In genomic region chr3:19932422-19932821, GRCh38 we compare ENCODE assay signal across 19 cellular contexts. TPM values are rescaled to one million over a fixed set of nuclear protein-coding genes. Genes with fewer than 3 reads are reported as not detected.
DNase-seq lines count a peak whose midpoint lies in the region; ATAC-seq, FAIRE-seq and TF ChIP-seq lines count a peak whose summit lies in the region.
"Had no signal": no experiment of that assay in that cellular context is flagged by ENCODE, and none has a peak within 500 bp of the region (broad histone marks: within the 10 kb centered on the region; RNA-seq: fewer than 3 reads in every experiment).

No MANE protein-coding gene starts in this region.

- no peaks in the 10 kb centered on the region for H3F3A ChIP-seq in PC-3 (ENCODE audit: low read length, unreplicated experiment)

- H3K36me3 Mint-ChIP-seq in activated T-cell treated with anti-CD3 and anti-CD28 coated beads, Interleukin-2, amount 50 U/mL, for 24 hours (ENCODE audit: low read depth) = no peaks in the 10 kb centered on the region
- no peaks in the 10 kb centered on the region for H3K36me3 Mint-ChIP-seq in endodermal cell (ENCODE audit: low read depth)
- H3K36me3 Mint-ChIP-seq: CD8-positive, alpha-beta T cell had no signal

- H3K9ac ChIP-seq in PC-3 (ENCODE audit: low read length) (no peak overlapping the region), endodermal cell (ENCODE audit: extremely low read depth, low read length, poor library complexity, severe bottlenecking) (no peak overlapping the region)
- H3K9ac ChIP-seq: KMS-11 had no signal

- H3K9me2 ChIP-seq in PC-3 (replicated peaks; ENCODE audit: low read length) = no peaks in the 10 kb centered on the region

- DNase-seq in activated T-cell treated with anti-CD3 and anti-CD28 coated beads, Interleukin-2, amount 50 U/mL, for 24 hours = no peak
- DNase-seq in activated T-cell treated with anti-CD3 and anti-CD28 coated beads for 4 hours (no peak), GM12892 (ENCODE audit: insufficient read length) (no peak), PC-3 (no peak), lower leg skin (ENCODE audit: low spot score in 2 of 2) (no peak), endodermal cell (no peak)
- DNase-seq: ACHN; CD8-positive, alpha-beta T cell; MG63; NCI-H1105 treated with DMSO at 0.1 percent for 48 hours; NCI-H187 treated with DMSO at 0.1 percent for 48 hours; NCI-H2171; NCI-H510A treated with DMSO at 0.1 percent for 48 hours; SIG-M5 had no signal

- no peaks in the 10 kb centered on the region for H3K9me3 ChIP-seq in PC-3 (ENCODE audit: low read length)
- H3K9me3 ChIP-seq in neutrophil = no peaks in the 10 kb centered on the region
- no peaks in the 10 kb centered on the region for H3K9me3 ChIP-seq in endodermal cell (ENCODE audit: control insufficient read depth, low read length)
- H3K9me3 ChIP-seq: MG63 had no signal

- peak overlapping the region; percentile 91 for H3K27ac Mint-ChIP-seq in activated T-cell treated with anti-CD3 and anti-CD28 coated beads, Interleukin-2, amount 50 U/mL, for 24 hours
- no peak overlapping the region for H3K27ac Mint-ChIP-seq in endodermal cell
- H3K27ac Mint-ChIP-seq: B cell; CD8-positive, alpha-beta T cell had no signal

- CTCF ChIA-PET in PC-3 (lab: Charles Lee) = no interaction called here

- no peak overlapping the region for H2AFZ ChIP-seq in PC-3 (ENCODE audit: low read length)

- no peak overlapping the region for H3K4me3 ChIP-seq in PC-3 (ENCODE audit: low read length)
- H3K4me3 ChIP-seq in neutrophil (ENCODE audit: low read depth in 1 of 2, low read length in 1 of 2) = no peak overlapping the region
- no peak overlapping the region for H3K4me3 ChIP-seq in lower leg skin (ENCODE audit: low read depth, poor library complexity, severe bottlenecking)
- no peak overlapping the region for H3K4me3 ChIP-seq in endodermal cell (ENCODE audit: low read length)
- H3K4me3 ChIP-seq: MG63 had no signal

- peaks cover 17% of the 10 kb centered on the region for H3K4me1 ChIP-seq in PC-3 (ENCODE audit: insufficient read depth, low read length)
- peaks cover 22 to 23% of the 10 kb centered on the region in 2 experiments for H3K4me1 ChIP-seq in neutrophil (ENCODE audit: control insufficient read depth in 1 of 2, insufficient read depth in 1 of 2, low read depth in 1 of 2, low read length in 1 of 2)
- no peaks in the 10 kb centered on the region for H3K4me1 ChIP-seq in endodermal cell (ENCODE audit: control insufficient read depth, insufficient read depth, low read length)

- ATAC-seq in PC-3 (no peak), HG03342 (IDR thresholded peaks at IDR 0.05; ENCODE audit: unreplicated experiment) (no peak)
- ATAC-seq: CD8-positive, alpha-beta T cell had no signal

- no peak for TF ChIP-seq POLR2A in GM12892 (IDR thresholded peaks at IDR 0.05; ENCODE audit: low read depth, low read length)
- TF ChIP-seq POLR2A in lower leg skin (IDR thresholded peaks at IDR 0.05) = no peak

- peak overlapping the region; percentile 26 for H3K4me3 Mint-ChIP-seq in activated T-cell treated with anti-CD3 and anti-CD28 coated beads, Interleukin-2, amount 50 U/mL, for 24 hours
- H3K4me3 Mint-ChIP-seq in endodermal cell = no peak overlapping the region
- H3K4me3 Mint-ChIP-seq: B cell; CD8-positive, alpha-beta T cell had no signal

- peak; percentile 63 for FAIRE-seq in GM12892 (lab: Jason Lieb, UNC)
- FAIRE-seq: H1 had no signal

- POLR2A ChIA-PET in PC-3 (lab: Charles Lee; ENCODE audit: unreplicated experiment) = no interaction called here

- H3K27me3 ChIP-seq in PC-3 (ENCODE audit: low read length) = no peaks in the 10 kb centered on the region
- peaks cover 25% of the 10 kb centered on the region for H3K27me3 ChIP-seq in neutrophil
- H3K27me3 ChIP-seq in endodermal cell (ENCODE audit: control insufficient read depth, insufficient read depth, low read length, poor library complexity, severe bottlenecking) = no peaks in the 10 kb centered on the region
- H3K27me3 ChIP-seq: MG63 had no signal

- H3K36me3 ChIP-seq in PC-3 (ENCODE audit: low read depth, low read length) (no peaks in the 10 kb centered on the region), neutrophil (no peaks in the 10 kb centered on the region), endodermal cell (ENCODE audit: control insufficient read depth, insufficient read depth, low read length) (no peaks in the 10 kb centered on the region)
- H3K36me3 ChIP-seq: MG63 had no signal

- WGBS in lower leg skin, 2 donors = 84 to 97% methylated on average over 2 of the region's 2 CpGs
- WGBS in endodermal cell (ENCODE audit: insufficient coverage in 1 of 2, insufficient read length in 1 of 2), 2 experiments = 91 to 100% methylated on average over 1 to 2 of the region's 2 CpGs

- H3K79me2 ChIP-seq in PC-3 (ENCODE audit: low read length) = no peaks in the 10 kb centered on the region

- BruUV-seq in PC-3 (replicated peaks; lab: Mats Ljungman, UMichigan) = no TSS peak

- intact Hi-C loops in PC-3 (cut with micrococcal nuclease) (no loop called here), lower leg skin (cut with DNase I; ENCODE audit: low total_unique reads) (no loop called here)

- TF ChIP-seq CTCF in PC-3 (conservative IDR thresholded peaks at IDR 0.05; ENCODE audit: low read depth, low read length) = no peak
- no peak for TF ChIP-seq CTCF in neutrophil (IDR thresholded peaks at IDR 0.05)
- no peak for TF ChIP-seq CTCF in lower leg skin (IDR thresholded peaks at IDR 0.05)
- no peak for TF ChIP-seq CTCF in endodermal cell (conservative IDR thresholded peaks at IDR 0.05)

- H3K4me1 Mint-ChIP-seq in activated T-cell treated with anti-CD3 and anti-CD28 coated beads, Interleukin-2, amount 50 U/mL, for 24 hours (ENCODE audit: low read depth) = peaks cover 38% of the 10 kb centered on the region
- peaks cover 8% of the 10 kb centered on the region for H3K4me1 Mint-ChIP-seq in endodermal cell

- no peaks in the 10 kb centered on the region for H3K9me3 Mint-ChIP-seq in activated T-cell treated with anti-CD3 and anti-CD28 coated beads, Interleukin-2, amount 50 U/mL, for 24 hours
- no peaks in the 10 kb centered on the region for H3K9me3 Mint-ChIP-seq in endodermal cell
- H3K9me3 Mint-ChIP-seq: CD8-positive, alpha-beta T cell had no signal

- H3K27ac ChIP-seq in PC-3 (ENCODE audit: low read length) (peak overlapping the region; percentile 65), neutrophil (peak overlapping the region; percentile 85), endodermal cell (ENCODE audit: low read depth, low read length) (no peak overlapping the region)
- H3K27ac ChIP-seq: KMS-11 had no signal

- no peaks in the 10 kb centered on the region for H4K20me1 ChIP-seq in PC-3 (ENCODE audit: low read length)

- H3K4me2 ChIP-seq in PC-3 (ENCODE audit: low read length) = peak overlapping the region; percentile 35; the same call in 1 of the 2 replicates
- H3K4me2 ChIP-seq: KMS-11 had no signal

- peaks cover 15% of the 10 kb centered on the region for H3K27me3 Mint-ChIP-seq in activated T-cell treated with anti-CD3 and anti-CD28 coated beads, Interleukin-2, amount 50 U/mL, for 24 hours
- peaks cover 2% of the 10 kb centered on the region for H3K27me3 Mint-ChIP-seq in endodermal cell (ENCODE audit: insufficient read depth)
- H3K27me3 Mint-ChIP-seq: B cell had no signal

RNA-seq across cellular contexts. Expression of gene EFHB, which starts 1.6 kb away (rescaled TPM):
- not detected for polyA plus RNA-seq in GM12892 (2012; ENCODE audit: missing spikeins)
- not detected in 2 replicates for total RNA-seq in PC-3 (2014; rRNA removed)
- total RNA-seq in lower leg skin = under 1 TPM in 3 of 4 donors, not detected in 1; 0.80 to 0.88 (median 0.88) TPM
- total RNA-seq in endodermal cell = 1 to 10 TPM; 1.3 to 2.7 TPM
- polyA plus RNA-seq in endodermal cell (2013, experiment 1 of 2) = 2.3 TPM
- 2.6 TPM for polyA plus RNA-seq in endodermal cell (2013, experiment 2 of 2)

RNA-seq across cellular contexts. Expression of gene RAB5A, which starts 14.5 kb away (rescaled TPM):
- polyA plus RNA-seq in GM12892 (2012; ENCODE audit: missing spikeins) = 26.9 TPM
- total RNA-seq in PC-3 (2014; rRNA removed) (61.3 and 86.8 TPM in 2 replicates), lower leg skin (100 to 1,000 TPM; 110 to 168 (median 119) TPM), endodermal cell (10 to 100 TPM; 74.2 to 74.9 TPM)
- polyA plus RNA-seq in endodermal cell (2013, experiment 1 of 2) = 74.5 TPM
- polyA plus RNA-seq in endodermal cell (2013, experiment 2 of 2) = 65.5 TPM
